Comparison of ENCODE assay signal across 2 cellular contexts in the genomic region with DNA sequence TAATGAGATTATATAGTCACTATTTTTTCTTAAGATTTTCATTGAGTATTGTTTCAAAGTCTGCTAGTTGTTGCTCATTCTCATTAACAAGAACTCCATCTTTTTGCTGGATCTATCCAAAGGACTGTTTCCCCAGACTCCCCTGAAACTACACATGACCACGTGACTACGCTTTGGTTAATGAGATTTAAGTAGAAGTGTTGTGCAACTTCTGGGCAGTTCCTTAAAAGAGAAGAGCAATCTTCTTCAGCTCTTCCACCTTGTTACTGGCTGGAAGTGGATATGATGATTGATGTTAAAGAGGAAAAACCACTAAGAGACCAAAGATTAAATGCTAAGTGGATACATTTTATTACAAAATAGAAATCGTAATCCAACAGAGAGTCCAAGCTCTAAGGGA.
TF ChIP-seq lines count a peak whose summit lies in the region.

No MANE protein-coding gene starts in this region.

TF ChIP-seq in HepG2, 621 proteins besides CTCF, POLR2A, EP300 and RAD21:
- TF ChIP-seq ZNF891 (CRISPR knock-in tag; IDR thresholded peaks at IDR 0.05): no peak
- no peak for TF ChIP-seq ZNF781 (CRISPR knock-in tag; IDR thresholded peaks at IDR 0.05; ENCODE audit: borderline replicate concordance, not compliant biosample characterization)
- TF ChIP-seq ZNF772 (CRISPR knock-in tag; IDR thresholded peaks at IDR 0.05): no peak
- TF ChIP-seq YEATS2 (CRISPR knock-in tag; IDR thresholded peaks at IDR 0.05; ENCODE audit: borderline replicate concordance): no peak
- TF ChIP-seq PAF1 (CRISPR knock-in tag; IDR thresholded peaks at IDR 0.05): no peak
- TF ChIP-seq CEBPB (IDR thresholded peaks at IDR 0.05; ENCODE audit: borderline replicate concordance, low read depth, low read length): 0 out of 2 replicates have a peak, but pooled peaks have one; percentile 27
- TF ChIP-seq ZNF878 (CRISPR knock-in tag; IDR thresholded peaks at IDR 0.05): no peak

TF ChIP-seq in K562, 482 proteins besides CTCF, POLR2A, EP300 and RAD21:
- TF ChIP-seq NR1H2 (CRISPR knock-in tag; IDR thresholded peaks at IDR 0.05) (no peak), GTF2E2 (tag; IDR thresholded peaks at IDR 0.05) (no peak), CEBPB (tag; IDR thresholded peaks at IDR 0.05) (peak; percentile 90), ZZZ3 (IDR thresholded peaks at IDR 0.05) (no peak), CEBPG (CRISPR knock-in tag; IDR thresholded peaks at IDR 0.05) (0 out of 2 replicates have a peak, but pooled peaks have one; percentile 17), CEBPG (tag; conservative IDR thresholded peaks at IDR 0.05 in 1 of 2, IDR thresholded peaks at IDR 0.05 in 1 of 2) (peak in 1 of 2 experiments; percentile 63; a peak in 1 of 4 replicates), TFE3 (CRISPR knock-in tag; IDR thresholded peaks at IDR 0.05) (peak; percentile 60)
- TF ChIP-seq, protein P1, sequence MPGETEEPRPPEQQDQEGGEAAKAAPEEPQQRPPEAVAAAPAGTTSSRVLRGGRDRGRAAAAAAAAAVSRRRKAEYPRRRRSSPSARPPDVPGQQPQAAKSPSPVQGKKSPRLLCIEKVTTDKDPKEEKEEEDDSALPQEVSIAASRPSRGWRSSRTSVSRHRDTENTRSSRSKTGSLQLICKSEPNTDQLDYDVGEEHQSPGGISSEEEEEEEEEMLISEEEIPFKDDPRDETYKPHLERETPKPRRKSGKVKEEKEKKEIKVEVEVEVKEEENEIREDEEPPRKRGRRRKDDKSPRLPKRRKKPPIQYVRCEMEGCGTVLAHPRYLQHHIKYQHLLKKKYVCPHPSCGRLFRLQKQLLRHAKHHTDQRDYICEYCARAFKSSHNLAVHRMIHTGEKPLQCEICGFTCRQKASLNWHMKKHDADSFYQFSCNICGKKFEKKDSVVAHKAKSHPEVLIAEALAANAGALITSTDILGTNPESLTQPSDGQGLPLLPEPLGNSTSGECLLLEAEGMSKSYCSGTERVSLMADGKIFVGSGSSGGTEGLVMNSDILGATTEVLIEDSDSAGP (CRISPR knock-in tag; IDR thresholded peaks at IDR 0.05): no peak
